32 cellular contexts compared by ENCODE assay signal in genomic region chr2:75328156-75328555, GRCh38.
"Had no signal": no experiment of that assay in that cellular context is flagged by ENCODE, and none has a peak within 500 bp of the region (broad histone marks: within the 10 kb centered on the region; RNA-seq: fewer than 3 reads in every experiment).

No MANE protein-coding gene starts in this region.

- H3K27ac ChIP-seq: adrenal gland, body of pancreas, esophagus squamous epithelium, gastroesophageal sphincter, heart right ventricle, WERI-Rb-1 had no signal

- FAIRE-seq: colon had no signal

- H3K36me3 ChIP-seq: adrenal gland, esophagus squamous epithelium, gastroesophageal sphincter, heart right ventricle, WERI-Rb-1 had no signal

- H3K4me3 ChIP-seq: adrenal gland, body of pancreas, esophagus squamous epithelium, gastroesophageal sphincter, heart right ventricle had no signal

- DNase-seq: activated B cell treated with CpG ODN at 0.5 μM for 24 hours; activated CD4-positive, alpha-beta memory T cell treated with anti-CD3 and anti-CD28 coated beads for 36 hours; activated CD4-positive, alpha-beta T cell treated with anti-CD3 and anti-CD28 coated beads for 36 hours; activated CD4-positive, alpha-beta T cell treated with anti-CD3 and anti-CD28 coated beads, Interleukin-2, amount 10 ng/mL, durations not matched to agents 24 days and 14 days; activated CD8-positive, alpha-beta memory T cell treated with anti-CD3 and anti-CD28 coated beads, Interleukin-2, amount 10 ng/mL, durations not matched to agents 7 days and 5 days; activated CD8-positive, alpha-beta memory T cell treated with anti-CD3 and anti-CD28 coated beads, Interleukin-2, amount 50 U/mL, for 4 hours; activated CD8-positive, alpha-beta T cell treated with anti-CD3 and anti-CD28 coated beads, Interleukin-2, amount 10 ng/mL, durations not matched to agents 7 days and 5 days; activated effector memory CD4-positive, alpha-beta T cell treated with anti-CD3 and anti-CD28 coated beads, Interleukin-2, amount 50 U/mL, for 16 hours; activated naive CD4-positive, alpha-beta T cell treated with anti-CD3 and anti-CD28 coated beads for 36 hours; activated naive CD8-positive, alpha-beta T cell treated with anti-CD3 and anti-CD28 coated beads for 36 hours; activated naive CD8-positive, alpha-beta T cell treated with anti-CD3 and anti-CD28 coated beads, Interleukin-2, amount 50 U/mL, for 24 hours; activated T-cell treated with anti-CD3 and anti-CD28 coated beads, Interleukin-2, amount 50 U/mL, for 1 hour; activated T-cell treated with anti-CD3 and anti-CD28 coated beads, Interleukin-2, amount 50 U/mL, for 48 hours; adrenal gland; amygdala; aorta; body of pancreas; caudate nucleus; cortex of kidney; dermis blood vessel endothelial cell; effector CD4-positive, alpha-beta T cell; effector memory CD8-positive, alpha-beta T cell; erythroblast; esophagus squamous epithelium; foreskin melanocyte; heart right ventricle; T-helper 17 cell; T1000; WERI-Rb-1 had no signal

- ATAC-seq: activated CD4-positive, alpha-beta T cell treated with anti-CD3 and anti-CD28 coated beads for 36 hours; activated CD4-positive, CD25-positive, alpha-beta regulatory T cell treated with anti-CD3 and anti-CD28 coated beads, Interleukin-2, amount 50 U/mL, for 24 hours; activated CD8-positive, alpha-beta memory T cell treated with anti-CD3 and anti-CD28 coated beads, Interleukin-2, amount 10 ng/mL, durations not matched to agents 7 days and 5 days; activated CD8-positive, alpha-beta T cell treated with anti-CD3 and anti-CD28 coated beads, Interleukin-2, amount 10 ng/mL, durations not matched to agents 7 days and 5 days; activated naive CD8-positive, alpha-beta T cell treated with anti-CD3 and anti-CD28 coated beads, Interleukin-2, amount 50 U/mL, for 24 hours; body of pancreas; effector memory CD8-positive, alpha-beta T cell; gastroesophageal sphincter; heart right ventricle; T-helper 17 cell had no signal

- H3K27me3 ChIP-seq: adrenal gland, body of pancreas, esophagus squamous epithelium, gastroesophageal sphincter, heart right ventricle had no signal

- H3K4me1 ChIP-seq: adrenal gland, body of pancreas, esophagus squamous epithelium, gastroesophageal sphincter had no signal

- H3K9me3 ChIP-seq: adrenal gland, body of pancreas, esophagus squamous epithelium, gastroesophageal sphincter, heart right ventricle had no signal
